In genomic region chr2:30146337-30147195, GRCh38 we compare ENCODE assay signal across 8 cellular contexts.
A peak's percentile ranks its signal among the peaks of the same experiment; 100 is the strongest.
DNase-seq lines count a peak whose midpoint lies in the region; ATAC-seq and TF ChIP-seq lines count a peak whose summit lies in the region.

Gene YPEL5 (plus strand): TSS chr2:30147007. CDS start chr2:30156652, 9,645 bp downstream.

- peaks cover 66% of the 10 kb centered on the region for H3K4me1 Mint-ChIP-seq in activated naive CD4-positive, alpha-beta T cell treated with anti-CD3 and anti-CD28 coated beads, Interleukin-2, amount 50 U/mL, for 24 hours

- ATAC-seq in HG02588 (IDR thresholded peaks at IDR 0.05; ENCODE audit: unreplicated experiment): peak; percentile 91
- ATAC-seq in SK-N-SH treated with all-trans-retinoic acid at 6 μM for 48 hours: peak; percentile 99

- no peak for TF ChIP-seq CTCF in GM06990 (IDR thresholded peaks at IDR 0.05; ENCODE audit: insufficient read depth, low read length, poor library complexity, severe bottlenecking)

- H3K9me3 Mint-ChIP-seq in activated naive CD4-positive, alpha-beta T cell treated with anti-CD3 and anti-CD28 coated beads, Interleukin-2, amount 50 U/mL, for 24 hours: no peaks in the 10 kb centered on the region

- peaks cover 8% of the 10 kb centered on the region for H3K36me3 Mint-ChIP-seq in activated naive CD4-positive, alpha-beta T cell treated with anti-CD3 and anti-CD28 coated beads, Interleukin-2, amount 50 U/mL, for 24 hours

- H3K36me3 ChIP-seq in GM06990 (ENCODE audit: control insufficient read depth, insufficient read depth, low read length): no peaks in the 10 kb centered on the region; the same call in 1 of the 2 replicates

- H3K27me3 ChIP-seq in GM06990 (replicated peaks; ENCODE audit: control insufficient read depth, insufficient read depth, low read length): no peaks in the 10 kb centered on the region

- H3K4me3 ChIP-seq in GM06990 (replicated peaks; ENCODE audit: low read depth, low read length): peak within 1 kb of the TSS; percentile 91

- peak within 1 kb of the TSS; percentile 86 for H3K4me3 Mint-ChIP-seq in activated naive CD4-positive, alpha-beta T cell treated with anti-CD3 and anti-CD28 coated beads, Interleukin-2, amount 50 U/mL, for 24 hours

- peak; percentile 97 for DNase-seq in GM06990 (ENCODE audit: extremely low read depth, insufficient read length)
- peak; percentile 98 for DNase-seq in NCI-H1092 (lab: John Stamatoyannopoulos, UW)
- peak; percentile 97 for DNase-seq in germinal center (ENCODE audit: low spot score)
- DNase-seq in non-pigmented ciliary epithelial cell (ENCODE audit: low read depth): peak; percentile 98
- DNase-seq in superior temporal gyrus (ENCODE audit: extremely low spot score): peak; percentile 99

- H3K27me3 Mint-ChIP-seq in activated naive CD4-positive, alpha-beta T cell treated with anti-CD3 and anti-CD28 coated beads, Interleukin-2, amount 50 U/mL, for 24 hours: no peaks in the 10 kb centered on the region

- peak within 1 kb of the TSS; percentile 98 for H3K27ac Mint-ChIP-seq in activated naive CD4-positive, alpha-beta T cell treated with anti-CD3 and anti-CD28 coated beads, Interleukin-2, amount 50 U/mL, for 24 hours

TF ChIP-seq in SK-N-SH treated with all-trans-retinoic acid at 6 μM for 48 hours, 23 proteins besides CTCF, POLR2A, EP300 and RAD21:
- TF ChIP-seq CSDC2 (CRISPR knock-in tag; IDR thresholded peaks at IDR 0.05) (no peak), ZFP3 (CRISPR knock-in tag; IDR thresholded peaks at IDR 0.05) (no peak), TOX (CRISPR knock-in tag; IDR thresholded peaks at IDR 0.05; ENCODE audit: borderline replicate concordance) (no peak), ZC3H10 (CRISPR knock-in tag; IDR thresholded peaks at IDR 0.05) (no peak), ISL1 (CRISPR knock-in tag; IDR thresholded peaks at IDR 0.05) (no peak), ZNF70 (CRISPR knock-in tag; IDR thresholded peaks at IDR 0.05) (no peak), SNAI2 (CRISPR knock-in tag; IDR thresholded peaks at IDR 0.05) (no peak), POU6F1 (CRISPR knock-in tag; IDR thresholded peaks at IDR 0.05; ENCODE audit: borderline replicate concordance, low read depth) (0 out of 2 replicates have a peak, but pooled peaks have one; percentile 51), ARNTL (CRISPR knock-in tag; IDR thresholded peaks at IDR 0.05; ENCODE audit: borderline replicate concordance, low read depth) (peak; percentile 95), GLIS3 (CRISPR knock-in tag; IDR thresholded peaks at IDR 0.05) (peak; percentile 63; the same call in 1 of the 2 replicates), ZNF565 (CRISPR knock-in tag; conservative IDR thresholded peaks at IDR 0.05; ENCODE audit: low read depth) (no peak), TCF4 (CRISPR knock-in tag; IDR thresholded peaks at IDR 0.05; ENCODE audit: borderline replicate concordance) (no peak; the same call in 1 of the 2 replicates), CSRNP3 (CRISPR knock-in tag; IDR thresholded peaks at IDR 0.05) (no peak), ZNF8 (CRISPR knock-in tag; IDR thresholded peaks at IDR 0.05) (no peak), BACH2 (CRISPR knock-in tag; IDR thresholded peaks at IDR 0.05; ENCODE audit: borderline replicate concordance) (no peak), PATZ1 (CRISPR knock-in tag; IDR thresholded peaks at IDR 0.05; ENCODE audit: borderline replicate concordance) (peak; percentile 65; the same call in 1 of the 2 replicates), CREB5 (CRISPR knock-in tag; IDR thresholded peaks at IDR 0.05; ENCODE audit: low read depth) (no peak), RARB (CRISPR knock-in tag; IDR thresholded peaks at IDR 0.05) (no peak), ZFP30 (CRISPR knock-in tag; IDR thresholded peaks at IDR 0.05) (no peak), ESRRG (CRISPR knock-in tag; IDR thresholded peaks at IDR 0.05) (no peak), OSR1 (CRISPR knock-in tag; IDR thresholded peaks at IDR 0.05) (no peak), TSHZ2 (CRISPR knock-in tag; IDR thresholded peaks at IDR 0.05) (no peak), PPARA (CRISPR knock-in tag; IDR thresholded peaks at IDR 0.05; ENCODE audit: borderline replicate concordance) (no peak)

Comparison
In these comparisons a context has a peak if more than half of its experiments do, and no peak if none do; other contexts are left out.
1. Peak in every context shown above with its lines: DNase-seq, ATAC-seq and H3K4me3 ChIP-seq.